In genomic region chr11:32847511-32847910, GRCh38 we compare ENCODE assay signal across 18 cellular contexts. TPM values are rescaled to one million over a fixed set of nuclear protein-coding genes. Genes with fewer than 3 reads are reported as not detected.
"Had no signal": no experiment of that assay in that cellular context is flagged by ENCODE, and none has a peak within 500 bp of the region (broad histone marks: within the 10 kb centered on the region; RNA-seq: fewer than 3 reads in every experiment).

No MANE protein-coding gene starts in this region.

- H3K27ac ChIP-seq: skin epidermis had no signal

- FAIRE-seq: colon had no signal

- DNase-seq: activated B cell treated with CpG ODN at 0.5 μM for 24 hours; activated CD4-positive, alpha-beta T cell treated with anti-CD3 and anti-CD28 coated beads for 48 hours; activated CD8-positive, alpha-beta memory T cell treated with anti-CD3 and anti-CD28 coated beads, Interleukin-2, amount 50 U/mL, for 4 hours; activated CD8-positive, alpha-beta T cell treated with anti-CD3 and anti-CD28 coated beads, Interleukin-2, amount 10 ng/mL, durations not matched to agents 7 days and 5 days; activated gamma-delta T cell; activated T-cell treated with anti-CD3 and anti-CD28 coated beads, Interleukin-2, amount 50 U/mL, for 48 hours; hypothalamus; left ventricle myocardium superior; mesenchymal stem cell; nucleus accumbens; right cardiac atrium; stimulated activated CD4-positive, alpha-beta T cell treated with anti-CD3 and anti-CD28 coated beads, Interleukin-15, amount 100 ng/mL, for 24 hours; stimulated activated CD4-positive, alpha-beta T cell treated with anti-CD3 and anti-CD28 coated beads, Interleukin-4, amount 100 ng/mL, for 1 hour had no signal

- H3K4me3 ChIP-seq: skin epidermis had no signal

RNA-seq across cellular contexts. Expression of gene CCDC73, which starts 53.0 kb away (rescaled TPM):
- total RNA-seq: activated CD8-positive, alpha-beta T cell treated with anti-CD3 and anti-CD28 coated beads, Interleukin-2, amount 10 ng/mL, durations not matched to agents 7 days and 5 days; cardiac septum; kidney epithelial cell; left ventricle myocardium superior; progenitor cell of endocrine pancreas; right cardiac atrium had no signal
